In genomic region chr18:55974521-55974920, GRCh38 we compare ENCODE assay signal across 2 cellular contexts.
TF ChIP-seq lines count a peak whose summit lies in the region.

No MANE protein-coding gene starts in this region.

TF ChIP-seq in GM23338, 12 proteins besides CTCF, POLR2A, EP300 and RAD21 (continued from another document):
- TF ChIP-seq ZNF462 (CRISPR knock-in tag; IDR thresholded peaks at IDR 0.05) (no peak), JUNB (IDR thresholded peaks at IDR 0.05; ENCODE audit: unreplicated experiment) (no peak), ZNF114 (CRISPR knock-in tag; IDR thresholded peaks at IDR 0.05) (no peak), REST (IDR thresholded peaks at IDR 0.05; ENCODE audit: unreplicated experiment) (no peak), ZNF331 (CRISPR knock-in tag; IDR thresholded peaks at IDR 0.05; ENCODE audit: low read depth) (no peak), CREB1 (CRISPR knock-in tag; IDR thresholded peaks at IDR 0.05; ENCODE audit: low read depth) (no peak), STAT1 (IDR thresholded peaks at IDR 0.05; ENCODE audit: unreplicated experiment) (no peak), NANOG (IDR thresholded peaks at IDR 0.05; ENCODE audit: borderline replicate concordance) (no peak)
- TF ChIP-seq, protein P1, sequence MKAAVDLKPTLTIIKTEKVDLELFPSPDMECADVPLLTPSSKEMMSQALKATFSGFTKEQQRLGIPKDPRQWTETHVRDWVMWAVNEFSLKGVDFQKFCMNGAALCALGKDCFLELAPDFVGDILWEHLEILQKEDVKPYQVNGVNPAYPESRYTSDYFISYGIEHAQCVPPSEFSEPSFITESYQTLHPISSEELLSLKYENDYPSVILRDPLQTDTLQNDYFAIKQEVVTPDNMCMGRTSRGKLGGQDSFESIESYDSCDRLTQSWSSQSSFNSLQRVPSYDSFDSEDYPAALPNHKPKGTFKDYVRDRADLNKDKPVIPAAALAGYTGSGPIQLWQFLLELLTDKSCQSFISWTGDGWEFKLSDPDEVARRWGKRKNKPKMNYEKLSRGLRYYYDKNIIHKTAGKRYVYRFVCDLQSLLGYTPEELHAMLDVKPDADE (IDR thresholded peaks at IDR 0.05), result no peak

TF ChIP-seq in WTC11, 78 proteins besides CTCF, POLR2A, EP300 and RAD21 (continued from another document):
- TF ChIP-seq ZNF425 (CRISPR knock-in tag; conservative IDR thresholded peaks at IDR 0.05), result no peak
- TF ChIP-seq, protein P2, sequence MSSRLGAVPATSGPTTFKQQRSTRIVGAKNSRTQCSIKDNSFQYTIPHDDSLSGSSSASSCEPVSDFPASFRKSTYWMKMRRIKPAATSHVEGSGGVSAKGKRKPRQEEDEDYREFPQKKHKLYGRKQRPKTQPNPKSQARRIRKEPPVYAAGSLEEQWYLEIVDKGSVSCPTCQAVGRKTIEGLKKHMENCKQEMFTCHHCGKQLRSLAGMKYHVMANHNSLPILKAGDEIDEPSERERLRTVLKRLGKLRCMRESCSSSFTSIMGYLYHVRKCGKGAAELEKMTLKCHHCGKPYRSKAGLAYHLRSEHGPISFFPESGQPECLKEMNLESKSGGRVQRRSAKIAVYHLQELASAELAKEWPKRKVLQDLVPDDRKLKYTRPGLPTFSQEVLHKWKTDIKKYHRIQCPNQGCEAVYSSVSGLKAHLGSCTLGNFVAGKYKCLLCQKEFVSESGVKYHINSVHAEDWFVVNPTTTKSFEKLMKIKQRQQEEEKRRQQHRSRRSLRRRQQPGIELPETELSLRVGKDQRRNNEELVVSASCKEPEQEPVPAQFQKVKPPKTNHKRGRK (CRISPR knock-in tag; IDR thresholded peaks at IDR 0.05; ENCODE audit: borderline replicate concordance), result no peak
- no peak for TF ChIP-seq ZBTB21 (CRISPR knock-in tag; IDR thresholded peaks at IDR 0.05; ENCODE audit: borderline replicate concordance)
- no peak for TF ChIP-seq NFATC4 (CRISPR knock-in tag; IDR thresholded peaks at IDR 0.05)
- TF ChIP-seq TCF7 (CRISPR knock-in tag; IDR thresholded peaks at IDR 0.05; ENCODE audit: low read depth), result no peak
- no peak for TF ChIP-seq ZNF138 (CRISPR knock-in tag; conservative IDR thresholded peaks at IDR 0.05)
- no peak for TF ChIP-seq ELF4 (CRISPR knock-in tag; IDR thresholded peaks at IDR 0.05; ENCODE audit: low read depth)
- TF ChIP-seq NR1H2 (CRISPR knock-in tag; IDR thresholded peaks at IDR 0.05), result no peak
